ENCODE assay signal across 19 cellular contexts in genomic region chr14:51661504-51661903, GRCh38.
"Had no signal": no experiment of that assay in that cellular context is flagged by ENCODE, and none has a peak within 500 bp of the region (broad histone marks: within the 10 kb centered on the region; RNA-seq: fewer than 3 reads in every experiment).

No MANE protein-coding gene starts in this region.

- H3K27me3 ChIP-seq: heart left ventricle, right lobe of liver, tibial artery, upper lobe of right lung, vagina had no signal

- H3K36me3 ChIP-seq: heart left ventricle, right lobe of liver, spleen, tibial artery, upper lobe of right lung, vagina had no signal

- H3K4me3 ChIP-seq: heart left ventricle, psoas muscle, right lobe of liver, spleen, tibial artery, upper lobe of right lung, vagina had no signal

- FAIRE-seq: frontal cortex had no signal

- ATAC-seq: effector memory CD8-positive, alpha-beta T cell; psoas muscle; right lobe of liver; stimulated activated memory B cell treated with anti-CD40 and anti-IgM and Interleukin-4, amounts not matched to agents 10 μg/mL and 1 μg/mL and 100 μg/mL, for 72 hours; upper lobe of right lung had no signal

- H3K27ac Mint-ChIP-seq: effector memory CD8-positive, alpha-beta T cell; naive B cell; nephron progenitor cell; stimulated activated memory B cell treated with anti-CD40 and anti-IgM and Interleukin-4, amounts not matched to agents 10 μg/mL and 1 μg/mL and 100 μg/mL, for 72 hours; stimulated activated naive CD8-positive, alpha-beta T cell treated with anti-CD3 and anti-CD28 coated beads, Interleukin-15, Interleukin-2, amounts not matched to agents 100 ng/mL and 50 ng/mL, for 24 hours had no signal

- H3K4me1 ChIP-seq: psoas muscle, right lobe of liver, spleen, upper lobe of right lung had no signal

- H3K4me3 Mint-ChIP-seq: effector memory CD8-positive, alpha-beta T cell; naive B cell; nephron progenitor cell; stimulated activated memory B cell treated with anti-CD40 and anti-IgM and Interleukin-4, amounts not matched to agents 10 μg/mL and 1 μg/mL and 100 μg/mL, for 72 hours; stimulated activated naive CD8-positive, alpha-beta T cell treated with anti-CD3 and anti-CD28 coated beads, Interleukin-15, Interleukin-2, amounts not matched to agents 100 ng/mL and 50 ng/mL, for 24 hours had no signal

- H3K4me1 Mint-ChIP-seq: naive B cell; stimulated activated memory B cell treated with anti-CD40 and anti-IgM and Interleukin-4, amounts not matched to agents 10 μg/mL and 1 μg/mL and 100 μg/mL, for 72 hours had no signal

- DNase-seq: effector memory CD8-positive, alpha-beta T cell; heart left ventricle; hippocampal formation; mesendoderm; naive B cell; nephron progenitor cell; psoas muscle; retina; right lobe of liver; spleen; stimulated activated CD4-positive, alpha-beta T cell treated with anti-CD3 and anti-CD28 coated beads, Interleukin-15, amount 100 ng/mL, for 24 hours; stimulated activated CD4-positive, alpha-beta T cell treated with anti-CD3 and anti-CD28 coated beads, Interleukin-1b, Interleukin-23, amount 100 ng/mL, for 48 hours; stimulated activated CD4-positive, alpha-beta T cell treated with anti-CD3 and anti-CD28 coated beads, Interleukin-4, amount 100 ng/mL, for 24 hours; tibial artery; upper lobe of right lung had no signal

- H3K9me3 ChIP-seq: heart left ventricle, psoas muscle, right lobe of liver, spleen, tibial artery, upper lobe of right lung, vagina had no signal

- H3K27ac ChIP-seq: heart left ventricle, psoas muscle, right lobe of liver, spleen, tibial artery, upper lobe of right lung, vagina had no signal

- H3K9me3 Mint-ChIP-seq: stimulated activated memory B cell treated with anti-CD40 and anti-IgM and Interleukin-4, amounts not matched to agents 10 μg/mL and 1 μg/mL and 100 μg/mL, for 72 hours had no signal

- H3K36me3 Mint-ChIP-seq: stimulated activated memory B cell treated with anti-CD40 and anti-IgM and Interleukin-4, amounts not matched to agents 10 μg/mL and 1 μg/mL and 100 μg/mL, for 72 hours had no signal
